7 cellular contexts compared by ENCODE assay signal in genomic region chr6:152160346-152160745, GRCh38.
DNase-seq lines count a peak whose midpoint lies in the region; ATAC-seq and TF ChIP-seq lines count a peak whose summit lies in the region.

No MANE protein-coding gene starts in this region.

- 100% methylated on average over 1 of the region's 3 CpGs for WGBS in mesenchymal stem cell

- peak; percentile 81 for ATAC-seq in GM18867 (IDR thresholded peaks at IDR 0.05; ENCODE audit: unreplicated experiment)
- ATAC-seq in GM21515 (IDR thresholded peaks at IDR 0.05; ENCODE audit: unreplicated experiment) = peak; percentile 89
- ATAC-seq in HG03342 (IDR thresholded peaks at IDR 0.05; ENCODE audit: unreplicated experiment) = peak; percentile 95
- peak; percentile 94 for ATAC-seq in memory B cell (ENCODE audit: low read depth)
- ATAC-seq in lower lobe of right lung = no peak

- no peak overlapping the region for H2BK15ac ChIP-seq in mesenchymal stem cell (ENCODE audit: low read depth, poor library complexity, severe bottlenecking)

- H3K18ac ChIP-seq in mesenchymal stem cell (ENCODE audit: low read depth in 1 of 2, low read length in 2 of 2) = no peak overlapping the region

- H3K36me3 ChIP-seq in mesenchymal stem cell (ENCODE audit: control insufficient read depth in 1 of 2, insufficient read depth in 2 of 2, low read depth in 1 of 2, low read length in 2 of 2) (peaks cover 8 to 50% of the 10 kb centered on the region in 2 experiments), lower lobe of right lung (peaks cover 68% of the 10 kb centered on the region)

- no peak overlapping the region for H2BK120ac ChIP-seq in mesenchymal stem cell (ENCODE audit: low read depth, low read length)

- H3K9me3 ChIP-seq in mesenchymal stem cell (ENCODE audit: control insufficient read depth, low read length) = no peaks in the 10 kb centered on the region
- no peaks in the 10 kb centered on the region for H3K9me3 ChIP-seq in lower lobe of right lung

- H3K36me3 Mint-ChIP-seq in memory B cell = peaks cover 29% of the 10 kb centered on the region

- H3K4me1 Mint-ChIP-seq in memory B cell = peaks cover 4% of the 10 kb centered on the region

- H2BK12ac ChIP-seq in mesenchymal stem cell (ENCODE audit: low read length in 2 of 2) = no peak overlapping the region

- H3K4me1 ChIP-seq in mesenchymal stem cell (ENCODE audit: control insufficient read depth, insufficient read depth, low read depth, low read length) (peaks cover 2% of the 10 kb centered on the region), lower lobe of right lung (no peaks in the 10 kb centered on the region)

- H3K4me3 Mint-ChIP-seq in memory B cell = no peak overlapping the region

- H3K27me3 Mint-ChIP-seq in memory B cell = no peaks in the 10 kb centered on the region

- no peak overlapping the region for H2BK5ac ChIP-seq in mesenchymal stem cell (ENCODE audit: low read depth, low read length, poor library complexity, severe bottlenecking)

- H3K23ac ChIP-seq in mesenchymal stem cell (ENCODE audit: low read length in 2 of 2) = no peak overlapping the region

- no peak overlapping the region for H3K4me2 ChIP-seq in mesenchymal stem cell (ENCODE audit: low read length, poor library complexity, severe bottlenecking)

- H3K4me3 ChIP-seq in mesenchymal stem cell (ENCODE audit: insufficient read depth in 1 of 2, low read depth in 1 of 2, low read length in 2 of 2) = no peak overlapping the region
- H3K4me3 ChIP-seq in lower lobe of right lung = no peak overlapping the region

- H3K79me1 ChIP-seq in mesenchymal stem cell (replicated peaks; ENCODE audit: low read length, poor library complexity, severe bottlenecking) = no peaks in the 10 kb centered on the region

- H3K14ac ChIP-seq in mesenchymal stem cell (ENCODE audit: low read length in 2 of 2) = no peak overlapping the region

- H3K27me3 ChIP-seq in mesenchymal stem cell (ENCODE audit: control insufficient read depth in 1 of 2, insufficient read depth in 1 of 2, low read length in 2 of 2) (no peaks in the 10 kb centered on the region), lower lobe of right lung (ENCODE audit: low read depth) (no peaks in the 10 kb centered on the region)

- no peak overlapping the region for H3K4ac ChIP-seq in mesenchymal stem cell (ENCODE audit: low read depth in 1 of 2, low read length in 2 of 2)

- peak overlapping the region; percentile 91 for H3K27ac Mint-ChIP-seq in memory B cell

- H3K27ac ChIP-seq in mesenchymal stem cell (ENCODE audit: low read length, poor library complexity, severe bottlenecking) = no peak overlapping the region
- no peak overlapping the region for H3K27ac ChIP-seq in lower lobe of right lung

- no peak overlapping the region for H2AFZ ChIP-seq in mesenchymal stem cell (ENCODE audit: low read depth, low read length)

- TF ChIP-seq CTCF in lower lobe of right lung (IDR thresholded peaks at IDR 0.05) = no peak

- H4K91ac ChIP-seq in mesenchymal stem cell (ENCODE audit: low read length) = no peak overlapping the region

- no peak overlapping the region for H4K8ac ChIP-seq in mesenchymal stem cell (ENCODE audit: low read length)

- no peak overlapping the region for H2AK5ac ChIP-seq in mesenchymal stem cell (ENCODE audit: low read length, severe bottlenecking)

- intact Hi-C loops in lower lobe of right lung (cut with DNase I) = no loop called here

- no peaks in the 10 kb centered on the region for H3K9me3 Mint-ChIP-seq in memory B cell

- no peak overlapping the region for H3K9ac ChIP-seq in mesenchymal stem cell (ENCODE audit: low read length)

- DNase-seq in memory B cell (ENCODE audit: low spot score in 2 of 2) (no peak), mesenchymal stem cell (no peak), lower lobe of right lung (no peak)
- no peak for DNase-seq in stimulated activated CD4-positive, alpha-beta T cell treated with anti-CD3 and anti-CD28 coated beads, Interleukin-4, amount 100 ng/mL, for 4 hours

Comparison
In these comparisons a context has a peak if more than half of its experiments do, and no peak if none do; other contexts are left out.
1. ATAC-seq: peak in GM18867 (single experiment), GM21515 (single experiment), HG03342 (single experiment) and memory B cell (single experiment); none in lower lobe of right lung (0 of 2).